In genomic region chr5:92944903-92945629, GRCh38 we compare ENCODE assay signal across 1 cellular context.
TF ChIP-seq lines count a peak whose summit lies in the region.

No MANE protein-coding gene starts in this region.

TF ChIP-seq in HepG2, 621 proteins besides CTCF, POLR2A, EP300 and RAD21 (continued from another document and continues in another):
- TF ChIP-seq, protein P1, sequence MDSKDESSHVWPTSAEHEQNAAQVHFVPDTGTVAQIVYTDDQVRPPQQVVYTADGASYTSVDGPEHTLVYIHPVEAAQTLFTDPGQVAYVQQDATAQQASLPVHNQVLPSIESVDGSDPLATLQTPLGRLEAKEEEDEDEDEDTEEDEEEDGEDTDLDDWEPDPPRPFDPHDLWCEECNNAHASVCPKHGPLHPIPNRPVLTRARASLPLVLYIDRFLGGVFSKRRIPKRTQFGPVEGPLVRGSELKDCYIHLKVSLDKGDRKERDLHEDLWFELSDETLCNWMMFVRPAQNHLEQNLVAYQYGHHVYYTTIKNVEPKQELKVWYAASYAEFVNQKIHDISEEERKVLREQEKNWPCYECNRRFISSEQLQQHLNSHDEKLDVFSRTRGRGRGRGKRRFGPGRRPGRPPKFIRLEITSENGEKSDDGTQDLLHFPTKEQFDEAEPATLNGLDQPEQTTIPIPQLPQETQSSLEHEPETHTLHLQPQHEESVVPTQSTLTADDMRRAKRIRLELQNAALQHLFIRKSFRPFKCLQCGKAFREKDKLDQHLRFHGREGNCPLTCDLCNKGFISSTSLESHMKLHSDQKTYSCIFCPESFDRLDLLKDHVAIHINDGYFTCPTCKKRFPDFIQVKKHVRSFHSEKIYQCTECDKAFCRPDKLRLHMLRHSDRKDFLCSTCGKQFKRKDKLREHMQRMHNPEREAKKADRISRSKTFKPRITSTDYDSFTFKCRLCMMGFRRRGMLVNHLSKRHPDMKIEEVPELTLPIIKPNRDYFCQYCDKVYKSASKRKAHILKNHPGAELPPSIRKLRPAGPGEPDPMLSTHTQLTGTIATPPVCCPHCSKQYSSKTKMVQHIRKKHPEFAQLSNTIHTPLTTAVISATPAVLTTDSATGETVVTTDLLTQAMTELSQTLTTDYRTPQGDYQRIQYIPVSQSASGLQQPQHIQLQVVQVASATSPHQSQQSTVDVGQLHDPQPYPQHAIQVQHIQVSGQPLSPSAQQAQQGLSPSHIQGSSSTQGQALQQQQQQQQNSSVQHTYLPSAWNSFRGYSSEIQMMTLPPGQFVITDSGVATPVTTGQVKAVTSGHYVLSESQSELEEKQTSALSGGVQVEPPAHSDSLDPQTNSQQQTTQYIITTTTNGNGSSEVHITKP (CRISPR knock-in tag; IDR thresholded peaks at IDR 0.05; ENCODE audit: low read depth), result no peak
- TF ChIP-seq THYN1 (CRISPR knock-in tag; IDR thresholded peaks at IDR 0.05; ENCODE audit: borderline replicate concordance, low read depth) (no peak), ZNF761 (CRISPR knock-in tag; conservative IDR thresholded peaks at IDR 0.05) (no peak), NR2F2 (IDR thresholded peaks at IDR 0.05; ENCODE audit: borderline replicate concordance, low read depth) (peak; percentile 87), GATA4 (IDR thresholded peaks at IDR 0.05; ENCODE audit: borderline replicate concordance, low read depth) (peak; percentile 93; the same call in 1 of the 2 replicates), FOXC1 (CRISPR knock-in tag; IDR thresholded peaks at IDR 0.05; ENCODE audit: borderline replicate concordance) (no peak), ZC3H4 (CRISPR knock-in tag; IDR thresholded peaks at IDR 0.05; ENCODE audit: borderline replicate concordance) (no peak; the same call in 1 of the 2 replicates), ZNF503 (CRISPR knock-in tag; IDR thresholded peaks at IDR 0.05) (peak; percentile 94), ZNF225 (CRISPR knock-in tag; IDR thresholded peaks at IDR 0.05) (no peak), ZNF569 (CRISPR knock-in tag; IDR thresholded peaks at IDR 0.05; ENCODE audit: borderline replicate concordance) (no peak), RXRB (CRISPR knock-in tag; IDR thresholded peaks at IDR 0.05; ENCODE audit: borderline replicate concordance) (peak; percentile 90), RCOR2 (CRISPR knock-in tag; IDR thresholded peaks at IDR 0.05) (peak; percentile 92), ZFX (CRISPR knock-in tag; IDR thresholded peaks at IDR 0.05; ENCODE audit: low read depth) (no peak), MAX (IDR thresholded peaks at IDR 0.05) (0 out of 2 replicates have a peak, but pooled peaks have one; percentile 9), MNT (IDR thresholded peaks at IDR 0.05) (no peak), ZNF646 (CRISPR knock-in tag; IDR thresholded peaks at IDR 0.05) (no peak), WIZ (CRISPR knock-in tag; IDR thresholded peaks at IDR 0.05) (no peak), ZNF660 (CRISPR knock-in tag; IDR thresholded peaks at IDR 0.05; ENCODE audit: borderline replicate concordance, low read depth) (no peak), ZNF768 (CRISPR knock-in tag; IDR thresholded peaks at IDR 0.05) (no peak), ZNF230 (CRISPR knock-in tag; IDR thresholded peaks at IDR 0.05) (no peak)
- TF ChIP-seq, protein P2, sequence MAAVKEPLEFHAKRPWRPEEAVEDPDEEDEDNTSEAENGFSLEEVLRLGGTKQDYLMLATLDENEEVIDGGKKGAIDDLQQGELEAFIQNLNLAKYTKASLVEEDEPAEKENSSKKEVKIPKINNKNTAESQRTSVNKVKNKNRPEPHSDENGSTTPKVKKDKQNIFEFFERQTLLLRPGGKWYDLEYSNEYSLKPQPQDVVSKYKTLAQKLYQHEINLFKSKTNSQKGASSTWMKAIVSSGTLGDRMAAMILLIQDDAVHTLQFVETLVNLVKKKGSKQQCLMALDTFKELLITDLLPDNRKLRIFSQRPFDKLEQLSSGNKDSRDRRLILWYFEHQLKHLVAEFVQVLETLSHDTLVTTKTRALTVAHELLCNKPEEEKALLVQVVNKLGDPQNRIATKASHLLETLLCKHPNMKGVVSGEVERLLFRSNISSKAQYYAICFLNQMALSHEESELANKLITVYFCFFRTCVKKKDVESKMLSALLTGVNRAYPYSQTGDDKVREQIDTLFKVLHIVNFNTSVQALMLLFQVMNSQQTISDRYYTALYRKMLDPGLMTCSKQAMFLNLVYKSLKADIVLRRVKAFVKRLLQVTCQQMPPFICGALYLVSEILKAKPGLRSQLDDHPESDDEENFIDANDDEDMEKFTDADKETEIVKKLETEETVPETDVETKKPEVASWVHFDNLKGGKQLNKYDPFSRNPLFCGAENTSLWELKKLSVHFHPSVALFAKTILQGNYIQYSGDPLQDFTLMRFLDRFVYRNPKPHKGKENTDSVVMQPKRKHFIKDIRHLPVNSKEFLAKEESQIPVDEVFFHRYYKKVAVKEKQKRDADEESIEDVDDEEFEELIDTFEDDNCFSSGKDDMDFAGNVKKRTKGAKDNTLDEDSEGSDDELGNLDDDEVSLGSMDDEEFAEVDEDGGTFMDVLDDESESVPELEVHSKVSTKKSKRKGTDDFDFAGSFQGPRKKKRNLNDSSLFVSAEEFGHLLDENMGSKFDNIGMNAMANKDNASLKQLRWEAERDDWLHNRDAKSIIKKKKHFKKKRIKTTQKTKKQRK (IDR thresholded peaks at IDR 0.05; ENCODE audit: low read length), result no peak
- TF ChIP-seq, protein P3, sequence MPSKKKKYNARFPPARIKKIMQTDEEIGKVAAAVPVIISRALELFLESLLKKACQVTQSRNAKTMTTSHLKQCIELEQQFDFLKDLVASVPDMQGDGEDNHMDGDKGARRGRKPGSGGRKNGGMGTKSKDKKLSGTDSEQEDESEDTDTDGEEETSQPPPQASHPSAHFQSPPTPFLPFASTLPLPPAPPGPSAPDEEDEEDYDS (CRISPR knock-in tag; IDR thresholded peaks at IDR 0.05), result peak; percentile 28
- TF ChIP-seq, protein P4, sequence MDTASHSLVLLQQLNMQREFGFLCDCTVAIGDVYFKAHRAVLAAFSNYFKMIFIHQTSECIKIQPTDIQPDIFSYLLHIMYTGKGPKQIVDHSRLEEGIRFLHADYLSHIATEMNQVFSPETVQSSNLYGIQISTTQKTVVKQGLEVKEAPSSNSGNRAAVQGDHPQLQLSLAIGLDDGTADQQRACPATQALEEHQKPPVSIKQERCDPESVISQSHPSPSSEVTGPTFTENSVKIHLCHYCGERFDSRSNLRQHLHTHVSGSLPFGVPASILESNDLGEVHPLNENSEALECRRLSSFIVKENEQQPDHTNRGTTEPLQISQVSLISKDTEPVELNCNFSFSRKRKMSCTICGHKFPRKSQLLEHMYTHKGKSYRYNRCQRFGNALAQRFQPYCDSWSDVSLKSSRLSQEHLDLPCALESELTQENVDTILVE (CRISPR knock-in tag; IDR thresholded peaks at IDR 0.05), result peak; percentile 48; the same call in 1 of the 2 replicates
- TF ChIP-seq, protein P5, sequence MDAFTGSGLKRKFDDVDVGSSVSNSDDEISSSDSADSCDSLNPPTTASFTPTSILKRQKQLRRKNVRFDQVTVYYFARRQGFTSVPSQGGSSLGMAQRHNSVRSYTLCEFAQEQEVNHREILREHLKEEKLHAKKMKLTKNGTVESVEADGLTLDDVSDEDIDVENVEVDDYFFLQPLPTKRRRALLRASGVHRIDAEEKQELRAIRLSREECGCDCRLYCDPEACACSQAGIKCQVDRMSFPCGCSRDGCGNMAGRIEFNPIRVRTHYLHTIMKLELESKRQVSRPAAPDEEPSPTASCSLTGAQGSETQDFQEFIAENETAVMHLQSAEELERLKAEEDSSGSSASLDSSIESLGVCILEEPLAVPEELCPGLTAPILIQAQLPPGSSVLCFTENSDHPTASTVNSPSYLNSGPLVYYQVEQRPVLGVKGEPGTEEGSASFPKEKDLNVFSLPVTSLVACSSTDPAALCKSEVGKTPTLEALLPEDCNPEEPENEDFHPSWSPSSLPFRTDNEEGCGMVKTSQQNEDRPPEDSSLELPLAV (CRISPR knock-in tag; conservative IDR thresholded peaks at IDR 0.05; ENCODE audit: low read depth), result no peak
